In the genomic region with DNA sequence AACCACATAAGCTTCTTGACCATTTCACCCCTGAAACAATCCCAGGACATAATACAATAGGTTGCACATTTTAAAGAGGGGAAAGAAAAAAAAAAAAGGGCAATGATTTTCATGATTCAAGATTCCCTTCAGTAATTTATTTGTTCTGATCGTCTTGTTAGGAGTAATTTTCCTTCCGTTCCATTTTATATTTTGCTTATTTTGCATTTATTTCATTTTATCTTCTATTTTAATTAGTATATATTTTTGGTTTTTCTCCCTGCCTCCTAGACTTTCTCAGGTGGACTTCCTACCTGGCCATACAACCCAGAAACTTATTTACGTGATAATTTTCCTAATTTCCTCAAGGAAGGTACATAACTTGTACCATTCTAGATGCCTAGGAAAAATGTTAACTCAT, we compare ENCODE assay signal across 33 cellular contexts.
"Had no signal": no experiment of that assay in that cellular context is flagged by ENCODE, and none has a peak within 500 bp of the region (broad histone marks: within the 10 kb centered on the region; RNA-seq: fewer than 3 reads in every experiment).

No MANE protein-coding gene starts in this region.

- FAIRE-seq: astrocyte, TTC549 had no signal

- H3K4me3 ChIP-seq: adrenal gland, body of pancreas, breast epithelium had no signal

- H3K36me3 ChIP-seq: adrenal gland, brain microvascular endothelial cell, breast epithelium had no signal

- ATAC-seq: activated CD8-positive, alpha-beta T cell treated with anti-CD3 and anti-CD28 coated beads for 36 hours; activated naive CD4-positive, alpha-beta T cell treated with anti-CD3 and anti-CD28 coated beads, Interleukin-2, amount 50 U/mL, for 72 hours; activated T-cell treated with anti-CD3 and anti-CD28 coated beads, Interleukin-2, amount 50 U/mL, for 4 hours; activated T-cell treated with anti-CD3 and anti-CD28 coated beads, Interleukin-2, amount 50 U/mL, for 72 hours; activated T-helper 17 cell treated with anti-CD3 and anti-CD28 coated beads, Interleukin-2, amount 50 U/mL, for 72 hours; body of pancreas; T-helper 17 cell had no signal

- H3K27me3 ChIP-seq: body of pancreas, brain microvascular endothelial cell, breast epithelium had no signal

- H3K27ac ChIP-seq: adrenal gland, body of pancreas, brain microvascular endothelial cell, breast epithelium, VCaP had no signal

- H3K4me1 ChIP-seq: adrenal gland, breast epithelium had no signal

- DNase-seq: activated B cell treated with CpG ODN at 0.5 μM for 24 hours; activated CD4-positive, alpha-beta memory T cell treated with anti-CD3 and anti-CD28 coated beads for 36 hours; activated CD4-positive, alpha-beta T cell treated with anti-CD3 and anti-CD28 coated beads for 4 hours; activated CD4-positive, alpha-beta T cell treated with anti-CD3 and anti-CD28 coated beads, Interleukin-2, amount 10 ng/mL, durations not matched to agents 24 days and 14 days; activated CD4-positive, alpha-beta T cell treated with anti-CD3 and anti-CD28 coated beads, Interleukin-2, amount 50 U/mL, for 1 hour; activated CD4-positive, alpha-beta T cell treated with anti-CD3 and anti-CD28 coated beads, Interleukin-2, amount 50 U/mL, for 4 hours; activated CD4-positive, CD25-positive, alpha-beta regulatory T cell treated with anti-CD3 and anti-CD28 coated beads, Interleukin-2, amount 50 U/mL, for 72 hours; activated CD8-positive, alpha-beta memory T cell treated with anti-CD3 and anti-CD28 coated beads, Interleukin-2, amount 50 U/mL, for 4 hours; activated CD8-positive, alpha-beta T cell treated with anti-CD3 and anti-CD28 coated beads for 36 hours; activated effector memory CD4-positive, alpha-beta T cell treated with anti-CD3 and anti-CD28 coated beads, Interleukin-2, amount 50 U/mL, for 16 hours; activated gamma-delta T cell treated with Interleukin-2 at 50 U/mL for 16 hours; activated naive CD4-positive, alpha-beta T cell; activated naive CD4-positive, alpha-beta T cell treated with anti-CD3 and anti-CD28 coated beads for 36 hours; activated naive CD4-positive, alpha-beta T cell treated with anti-CD3 and anti-CD28 coated beads, Interleukin-2, amount 50 U/mL, for 16 hours; activated naive CD8-positive, alpha-beta T cell treated with anti-CD3 and anti-CD28 coated beads for 36 hours; activated T-cell treated with anti-CD3 and anti-CD28 coated beads for 4 hours; activated T-cell treated with anti-CD3 and anti-CD28 coated beads, Interleukin-2, amount 50 U/mL, for 1 hour; activated T-cell treated with anti-CD3 and anti-CD28 coated beads, Interleukin-2, amount 50 U/mL, for 4 hours; activated T-cell treated with anti-CD3 and anti-CD28 coated beads, Interleukin-2, amount 50 U/mL, for 72 hours; adrenal gland; amniotic stem cell; aorta; body of pancreas; brain microvascular endothelial cell; central memory CD4-positive, alpha-beta T cell; T-helper 17 cell; T-helper 9 cell had no signal

- H3K9me3 ChIP-seq: adrenal gland, body of pancreas, breast epithelium had no signal
